7 cellular contexts compared by ENCODE assay signal in the genomic region with DNA sequence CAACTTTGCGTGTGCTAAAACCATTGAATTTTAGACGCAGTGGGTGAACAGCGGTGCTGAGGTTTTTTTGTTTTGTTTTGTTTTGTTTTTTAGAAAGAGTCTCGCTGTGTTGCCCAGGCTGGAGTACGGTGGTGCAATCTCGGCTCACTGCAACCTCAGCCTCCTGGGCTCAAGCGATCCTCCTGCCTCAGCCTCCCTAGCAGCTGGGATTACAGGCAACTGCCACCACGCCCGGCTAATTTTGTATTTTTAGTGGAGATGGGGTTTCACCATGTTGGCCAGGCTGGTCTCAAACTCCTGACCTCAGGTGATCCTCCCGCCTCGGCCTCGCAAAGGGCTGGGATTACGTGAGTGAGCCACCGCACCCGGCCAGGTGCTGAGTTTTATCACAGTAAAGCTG. TPM values are rescaled to one million over a fixed set of nuclear protein-coding genes. Genes with fewer than 3 reads are reported as not detected.
A peak's percentile ranks its signal among the peaks of the same experiment; 100 is the strongest.
DNase-seq lines count a peak whose midpoint lies in the region; ATAC-seq and TF ChIP-seq lines count a peak whose summit lies in the region.
"Not testable (repeated sequence)": the region's sequence is repeated elsewhere in the genome, so short reads cannot be mapped to it uniquely, and the experiment has no call there.

No MANE protein-coding gene starts in this region.

- not testable (repeated sequence) for TF ChIP-seq CTCF in RWPE1 (conservative IDR thresholded peaks at IDR 0.05; ENCODE audit: low read depth); osteoblast (IDR thresholded peaks at IDR 0.05; ENCODE audit: extremely low read depth, low read depth, low read length); suprapubic skin (IDR thresholded peaks at IDR 0.05)

- H3K27me3 Mint-ChIP-seq in dendritic cell treated with granulocyte-macrophage colony-stimulating factor and Interleukin-4, amounts not matched to agents 40 ng/mL and 50 ng/mL, for 4 days, result not testable (repeated sequence)

- not testable (repeated sequence) for H3K36me3 ChIP-seq in ES-I3 (ENCODE audit: insufficient read depth, low read length); Karpas-422 (ENCODE audit: insufficient read depth, low read length); osteoblast (ENCODE audit: insufficient read depth, low read length)
- peaks cover 16% of the 10 kb centered on the region for H3K36me3 ChIP-seq in suprapubic skin

- H3K27ac Mint-ChIP-seq in dendritic cell treated with granulocyte-macrophage colony-stimulating factor and Interleukin-4, amounts not matched to agents 40 ng/mL and 50 ng/mL, for 4 days, result peak overlapping the region; percentile 83

- peaks cover 58% of the 10 kb centered on the region for H3K4me1 Mint-ChIP-seq in dendritic cell treated with granulocyte-macrophage colony-stimulating factor and Interleukin-4, amounts not matched to agents 40 ng/mL and 50 ng/mL, for 4 days (ENCODE audit: low read depth)

- not testable (repeated sequence) for H3K9me3 Mint-ChIP-seq in dendritic cell treated with granulocyte-macrophage colony-stimulating factor and Interleukin-4, amounts not matched to agents 40 ng/mL and 50 ng/mL, for 4 days

- H3K4me1 ChIP-seq in ES-I3 (ENCODE audit: insufficient read depth, low read length), result not testable (repeated sequence)
- H3K4me1 ChIP-seq in Karpas-422 (ENCODE audit: low read length) (peaks cover 24% of the 10 kb centered on the region), osteoblast (ENCODE audit: insufficient read depth, low read length) (peaks cover 12% of the 10 kb centered on the region), suprapubic skin (peaks cover 51% of the 10 kb centered on the region)

- H3K79me2 ChIP-seq in Karpas-422 (ENCODE audit: low read length); osteoblast (ENCODE audit: insufficient read depth, low read length): not testable (repeated sequence)

- peak overlapping the region; percentile 64 for H3K4me3 Mint-ChIP-seq in dendritic cell treated with granulocyte-macrophage colony-stimulating factor and Interleukin-4, amounts not matched to agents 40 ng/mL and 50 ng/mL, for 4 days

- not testable (repeated sequence) for ATAC-seq in left ventricle myocardium superior

- not testable (repeated sequence) for H4K20me1 ChIP-seq in Karpas-422 (ENCODE audit: insufficient read depth, low read depth, low read length); osteoblast (ENCODE audit: insufficient read depth, low read length)

- not testable (repeated sequence) for H2AFZ ChIP-seq in Karpas-422 (ENCODE audit: low read length); osteoblast (ENCODE audit: low read length)

- not testable (repeated sequence) for H3K27ac ChIP-seq in Karpas-422 (ENCODE audit: low read length); osteoblast (ENCODE audit: low read depth, low read length)
- H3K27ac ChIP-seq in RWPE1 (peak overlapping the region; percentile 99), suprapubic skin (peak overlapping the region; percentile 97)

- H3K4me3 ChIP-seq in Karpas-422 (ENCODE audit: low read length), result 0 out of 2 replicates have a peak overlapping the region, but pooled peaks have one; percentile 22
- H3K4me3 ChIP-seq in osteoblast (ENCODE audit: insufficient read depth, low read length); suprapubic skin: not testable (repeated sequence)

- not testable (repeated sequence) for H3K9me3 ChIP-seq in ES-I3 (ENCODE audit: control insufficient read depth, insufficient read depth, low read length); Karpas-422 (ENCODE audit: low read length); osteoblast (ENCODE audit: low read depth, low read length); suprapubic skin

- CTCF ChIA-PET in RWPE1 (lab: Yijun Ruan, JAX), result interaction anchor here (0.8 kb wide), 1 partner anchor 36 kb away, joined by 3 read pairs; no protein-coding TSS in a partner anchor

- WGBS in suprapubic skin, result 87% methylated on average over 15 of the region's 15 CpGs

- H3K9ac ChIP-seq in ES-I3 (ENCODE audit: low read depth, low read length), result peak overlapping the region; percentile 52; the same call in 1 of the 2 replicates
- H3K9ac ChIP-seq in Karpas-422 (ENCODE audit: low read length), result not testable (repeated sequence)

- intact Hi-C loops in dendritic cell treated with granulocyte-macrophage colony-stimulating factor and Interleukin-4, amounts not matched to agents 40 ng/mL and 50 ng/mL, for 4 days (cut with micrococcal nuclease); left ventricle myocardium superior (cut with micrococcal nuclease): not testable (repeated sequence)

- H3K36me3 Mint-ChIP-seq in dendritic cell treated with granulocyte-macrophage colony-stimulating factor and Interleukin-4, amounts not matched to agents 40 ng/mL and 50 ng/mL, for 4 days (ENCODE audit: low read depth), result peaks cover 22% of the 10 kb centered on the region

- TF ChIP-seq POLR2A in suprapubic skin (IDR thresholded peaks at IDR 0.05), result not testable (repeated sequence)

- not testable (repeated sequence) for TF ChIP-seq EP300 in suprapubic skin (IDR thresholded peaks at IDR 0.05)

- POLR2A ChIA-PET in RWPE1 (lab: Yijun Ruan, JAX; ENCODE audit: low non-redundant PET), result not testable (repeated sequence)

- not testable (repeated sequence) for H3K4me2 ChIP-seq in Karpas-422 (ENCODE audit: low read depth, low read length, poor library complexity, severe bottlenecking); osteoblast (ENCODE audit: insufficient read depth, low read length)

- DNase-seq in Karpas-422; RWPE1 (ENCODE audit: low spot score); suprapubic skin (ENCODE audit: low spot score in 2 of 2): not testable (repeated sequence)
- DNase-seq in left ventricle myocardium superior (peak; percentile 12), osteoblast (ENCODE audit: insufficient read length, low spot score, missing footprints) (peak; percentile 59)

- not testable (repeated sequence) for H3K9me2 ChIP-seq in Karpas-422 (replicated peaks; ENCODE audit: insufficient read depth, low read length)

- H3K27me3 ChIP-seq in Karpas-422 (ENCODE audit: low read length); osteoblast (ENCODE audit: insufficient read depth, low read length); suprapubic skin: not testable (repeated sequence)

RNA-seq across cellular contexts. Expression of a gene that starts 16.8 kb away (rescaled TPM):
- total RNA-seq in Karpas-422 (2014; rRNA removed; shearing (Covaris generic); ENCODE audit: low replicate concordance), result 526 and 862 TPM in 2 replicates
- total RNA-seq in left ventricle myocardium superior (272 TPM), osteoblast (82.5 and 84.6 TPM in 2 replicates), suprapubic skin (100 to 1,000 TPM; 209 to 249 (median 219) TPM)

RNA-seq across cellular contexts. Expression of a gene that starts 18.7 kb away (rescaled TPM):
- 66.8 and 112 TPM in 2 replicates for total RNA-seq in Karpas-422 (2014; rRNA removed; shearing (Covaris generic); ENCODE audit: low replicate concordance)
- total RNA-seq in left ventricle myocardium superior, result 65.6 TPM
- total RNA-seq in osteoblast, result 57.5 and 57.8 TPM in 2 replicates
- total RNA-seq in suprapubic skin, result 100 to 1,000 TPM in 1 of 4 donors, 10 to 100 TPM in 3; 83.0 to 101 (median 90.3) TPM
